8 cellular contexts compared by ENCODE assay signal in genomic region chr6:3749991-3750323, GRCh38. TPM values are rescaled to one million over a fixed set of nuclear protein-coding genes. Genes with fewer than 3 reads are reported as not detected.
DNase-seq lines count a peak whose midpoint lies in the region; ATAC-seq and TF ChIP-seq lines count a peak whose summit lies in the region.

No MANE protein-coding gene starts in this region.

- H3K9me3 ChIP-seq in iPS-15b (ENCODE audit: control insufficient read depth, insufficient read depth, low read length) (no peaks in the 10 kb centered on the region), skeletal muscle tissue (ENCODE audit: control insufficient read depth in 3 of 3, low read length in 3 of 3) (no peaks in the 10 kb centered on the region)

- H3K27me3 Mint-ChIP-seq in activated naive CD8-positive, alpha-beta T cell treated with anti-CD3 and anti-CD28 coated beads, Interleukin-2, amount 10 ng/mL, durations not matched to agents 7 days and 5 days, result peaks cover 42% of the 10 kb centered on the region

- peaks cover 4% of the 10 kb centered on the region for H3K4me1 Mint-ChIP-seq in activated naive CD8-positive, alpha-beta T cell treated with anti-CD3 and anti-CD28 coated beads, Interleukin-2, amount 10 ng/mL, durations not matched to agents 7 days and 5 days

- H3K27ac Mint-ChIP-seq in activated naive CD8-positive, alpha-beta T cell treated with anti-CD3 and anti-CD28 coated beads, Interleukin-2, amount 10 ng/mL, durations not matched to agents 7 days and 5 days, result no peak overlapping the region

- H3K4me3 Mint-ChIP-seq in activated naive CD8-positive, alpha-beta T cell treated with anti-CD3 and anti-CD28 coated beads, Interleukin-2, amount 10 ng/mL, durations not matched to agents 7 days and 5 days, result peak overlapping the region; percentile 17

- peak overlapping the region; percentile 49 for H3K4me3 ChIP-seq in iPS-15b (ENCODE audit: low read depth, low read length)
- peak overlapping the region; percentile 70 to 86 (median 85) for H3K4me3 ChIP-seq in skeletal muscle tissue (ENCODE audit: low read length in 3 of 3)

- H3K9me3 Mint-ChIP-seq in activated naive CD8-positive, alpha-beta T cell treated with anti-CD3 and anti-CD28 coated beads, Interleukin-2, amount 10 ng/mL, durations not matched to agents 7 days and 5 days, result no peaks in the 10 kb centered on the region

- H3K36me3 ChIP-seq in iPS-15b (ENCODE audit: control insufficient read depth, insufficient read depth, low read length), result no peaks in the 10 kb centered on the region
- H3K36me3 ChIP-seq in skeletal muscle tissue (ENCODE audit: control insufficient read depth in 3 of 3, insufficient read depth in 3 of 3, low read length in 3 of 3), result peaks cover 0 to 3% (median 0%) of the 10 kb centered on the region in 3 donors

- H3K4me1 ChIP-seq in iPS-15b (ENCODE audit: control insufficient read depth, insufficient read depth, low read length), result peaks cover 7% of the 10 kb centered on the region
- peaks cover 43 to 52% (median 47%) of the 10 kb centered on the region in 3 donors for H3K4me1 ChIP-seq in skeletal muscle tissue (ENCODE audit: control insufficient read depth in 3 of 3, insufficient read depth in 3 of 3, low read length in 3 of 3)

- H3K27me3 ChIP-seq in iPS-15b (ENCODE audit: control insufficient read depth, insufficient read depth, low read length) (peaks cover 41% of the 10 kb centered on the region), skeletal muscle tissue (ENCODE audit: control insufficient read depth in 3 of 3, insufficient read depth in 3 of 3, low read length in 3 of 3) (no peaks in the 10 kb centered on the region)

- H3K9ac ChIP-seq in iPS-15b (ENCODE audit: low read depth, low read length) (no peak overlapping the region), skeletal muscle tissue (ENCODE audit: low read depth in 1 of 3, low read length in 3 of 3) (peak overlapping the region; percentile 65 to 90 (median 76))

- POLR2A ChIA-PET in activated naive CD8-positive, alpha-beta T cell treated with anti-CD3 and anti-CD28 coated beads, Interleukin-2, amount 10 ng/mL, durations not matched to agents 7 days and 5 days (lab: Charles Lee), result no interaction called here

- H3K27ac ChIP-seq in skeletal muscle tissue (ENCODE audit: low read depth, low read length), result peak overlapping the region; percentile 94

- DNase-seq in NCI-H2029 (lab: John Stamatoyannopoulos, UW), result peak; percentile 39
- DNase-seq in NCI-H2029 treated with DMSO at 0.1 percent for 48 hours (lab: John Stamatoyannopoulos, UW), result no peak
- no peak for DNase-seq in activated naive CD8-positive, alpha-beta T cell treated with anti-CD3 and anti-CD28 coated beads, Interleukin-2, amount 10 ng/mL, durations not matched to agents 7 days and 5 days
- DNase-seq in T-helper 9 cell, result no peak
- DNase-seq in NCI-H2081 (lab: John Stamatoyannopoulos, UW), result no peak

- no peak for ATAC-seq in activated naive CD8-positive, alpha-beta T cell treated with anti-CD3 and anti-CD28 coated beads, Interleukin-2, amount 10 ng/mL, durations not matched to agents 7 days and 5 days (ENCODE audit: low read depth)
- no peak for ATAC-seq in GM18505 (IDR thresholded peaks at IDR 0.05; ENCODE audit: unreplicated experiment)

- H3K36me3 Mint-ChIP-seq in activated naive CD8-positive, alpha-beta T cell treated with anti-CD3 and anti-CD28 coated beads, Interleukin-2, amount 10 ng/mL, durations not matched to agents 7 days and 5 days, result no peaks in the 10 kb centered on the region

- TF ChIP-seq POLR2A in GM18505 (IDR thresholded peaks at IDR 0.05; ENCODE audit: borderline replicate concordance, extremely low read depth, insufficient read depth, insufficient read length), result no peak

RNA-seq across cellular contexts. Expression of gene PXDC1, which starts 1.6 kb away (rescaled TPM):
- total RNA-seq in activated naive CD8-positive, alpha-beta T cell treated with anti-CD3 and anti-CD28 coated beads, Interleukin-2, amount 10 ng/mL, durations not matched to agents 7 days and 5 days, result under 1 TPM; 0.31 to 0.33 TPM
- total RNA-seq in skeletal muscle tissue, result 14.1 TPM

Comparison
In these comparisons a context has a peak if more than half of its experiments do, and no peak if none do; other contexts are left out.
1. RNA of gene PXDC1, which starts 1.6 kb away (total RNA-seq): 14.1 TPM in skeletal muscle tissue (single experiment); 0.31 to 0.33 TPM in activated naive CD8-positive, alpha-beta T cell treated with anti-CD3 and anti-CD28 coated beads, Interleukin-2, amount 10 ng/mL, durations not matched to agents 7 days and 5 days; every median in the first group is over 10 times any median in the second.